ENCODE assay signal across 8 cellular contexts in genomic region chr11:65110354-65110861, GRCh38. TPM values are rescaled to one million over a fixed set of nuclear protein-coding genes. Genes with fewer than 3 reads are reported as not detected.
DNase-seq lines count a peak whose midpoint lies in the region; ATAC-seq and TF ChIP-seq lines count a peak whose summit lies in the region.

No MANE protein-coding gene starts in this region.

- 3 to 5% methylated on average over 6 to 11 of the region's 18 CpGs for WGBS in esophagus squamous epithelium, 2 donors

- peak; percentile 90 for DNase-seq in GM03348 (ENCODE audit: low spot score)
- DNase-seq in M059J (ENCODE audit: low read depth) = peak; percentile 77
- DNase-seq in RPMI7951 (ENCODE audit: low read depth) = peak; percentile 68
- peak; percentile 99 to 100 for DNase-seq in activated T-cell treated with anti-CD3 and anti-CD28 coated beads, Interleukin-2, amount 50 U/mL, for 48 hours
- DNase-seq in esophagus squamous epithelium (lab: John Stamatoyannopoulos, UW) = peak; percentile 61
- peak; percentile 90 for DNase-seq in stimulated activated naive CD4-positive, alpha-beta T cell treated with Interleukin-2 at 50 U/mL for 16 hours (lab: John Stamatoyannopoulos, UW)

- intact Hi-C loops in esophagus squamous epithelium (cut with DNase I) = no loop called here

- peak overlapping the region; percentile 41 to 85 (median 76) for H3K27ac ChIP-seq in esophagus squamous epithelium

- peak overlapping the region; percentile 65 to 72 (median 70) for H3K4me3 Mint-ChIP-seq in nephron

- H3K27me3 ChIP-seq in esophagus squamous epithelium = no peaks in the 10 kb centered on the region

- no peak for ATAC-seq in GM18519 (IDR thresholded peaks at IDR 0.05; ENCODE audit: low FRiP score, unreplicated experiment)

- peak overlapping the region in 1 of 4 donors; percentile 15 for H3K4me3 ChIP-seq in esophagus squamous epithelium

- no peaks in the 10 kb centered on the region for H3K9me3 ChIP-seq in esophagus squamous epithelium

- peaks cover 13% of the 10 kb centered on the region for H3K4me1 Mint-ChIP-seq in nephron

- no peaks in the 10 kb centered on the region for H3K27me3 Mint-ChIP-seq in nephron (ENCODE audit: low read depth)

- peaks cover 13 to 45% (median 22%) of the 10 kb centered on the region in 3 donors for H3K36me3 ChIP-seq in esophagus squamous epithelium

- TF ChIP-seq POLR2A in esophagus squamous epithelium (IDR thresholded peaks at IDR 0.05) = no peak

- TF ChIP-seq CTCF in esophagus squamous epithelium (IDR thresholded peaks at IDR 0.05) = peak; percentile 99 to 100 (median 99)
- TF ChIP-seq CTCF in nephron (IDR thresholded peaks at IDR 0.05; ENCODE audit: unreplicated experiment in 3 of 3) = peak; percentile 96 to 99 (median 97)

- H3K36me3 Mint-ChIP-seq in nephron (ENCODE audit: low read depth) = peaks cover 5% of the 10 kb centered on the region

- H3K9me3 Mint-ChIP-seq in nephron = no peaks in the 10 kb centered on the region

- peaks cover 41 to 69% (median 44%) of the 10 kb centered on the region in 3 donors for H3K4me1 ChIP-seq in esophagus squamous epithelium

- H3K27ac Mint-ChIP-seq in nephron = peak overlapping the region in 2 of 3 experiments; percentile 25 to 52

RNA-seq across cellular contexts. Expression of gene TM7SF2, which starts 1.3 kb away (rescaled TPM):
- 2.1 and 7.0 TPM in 2 replicates for total RNA-seq in M059J (2014; rRNA removed; shearing (Covaris generic))
- total RNA-seq in RPMI7951 (2014; rRNA removed; shearing (Covaris generic)) = 5.0 and 6.0 TPM in 2 replicates
- total RNA-seq in esophagus squamous epithelium = 10 to 100 TPM; 36.4 to 96.5 (median 74.7) TPM

RNA-seq across cellular contexts. Expression of gene ZNHIT2, which starts 7.1 kb away (rescaled TPM):
- 13.9 and 17.7 TPM in 2 replicates for total RNA-seq in M059J (2014; rRNA removed; shearing (Covaris generic))
- 7.6 and 10.2 TPM in 2 replicates for total RNA-seq in RPMI7951 (2014; rRNA removed; shearing (Covaris generic))
- 10 to 100 TPM; 12.4 to 17.0 (median 16.5) TPM for total RNA-seq in esophagus squamous epithelium

RNA-seq across cellular contexts. Expression of gene FAU, which starts 11.5 kb away (rescaled TPM):
- total RNA-seq in M059J (2014; rRNA removed; shearing (Covaris generic)) = 290 and 443 TPM in 2 replicates
- 366 and 448 TPM in 2 replicates for total RNA-seq in RPMI7951 (2014; rRNA removed; shearing (Covaris generic))
- total RNA-seq in esophagus squamous epithelium = 100 to 1,000 TPM; 436 to 777 (median 528) TPM

RNA-seq across cellular contexts. Expression of gene MRPL49, which starts 11.7 kb away (rescaled TPM):
- total RNA-seq in M059J (2014; rRNA removed; shearing (Covaris generic)) = 68.9 and 87.8 TPM in 2 replicates
- 50.6 and 69.5 TPM in 2 replicates for total RNA-seq in RPMI7951 (2014; rRNA removed; shearing (Covaris generic))
- 10 to 100 TPM; 68.1 to 76.2 (median 72.0) TPM for total RNA-seq in esophagus squamous epithelium

RNA-seq across cellular contexts. Expression of gene VPS51, which starts 14.4 kb away (rescaled TPM):
- total RNA-seq in M059J (2014; rRNA removed; shearing (Covaris generic)) = 117 and 170 TPM in 2 replicates
- 48.7 and 108 TPM in 2 replicates for total RNA-seq in RPMI7951 (2014; rRNA removed; shearing (Covaris generic))
- total RNA-seq in esophagus squamous epithelium = 100 to 1,000 TPM; 204 to 298 (median 224) TPM
